In genomic region chr7:2981103-2981480, GRCh38 we compare ENCODE assay signal across 19 cellular contexts.
A peak's percentile ranks its signal among the peaks of the same experiment; 100 is the strongest.
DNase-seq lines count a peak whose midpoint lies in the region; ATAC-seq and TF ChIP-seq lines count a peak whose summit lies in the region.
"Had no signal": no experiment of that assay in that cellular context is flagged by ENCODE, and none has a peak within 500 bp of the region (broad histone marks: within the 10 kb centered on the region; RNA-seq: fewer than 3 reads in every experiment).

No MANE protein-coding gene starts in this region.

- peaks cover 75% of the 10 kb centered on the region for H3K79me2 ChIP-seq in DOHH2 (ENCODE audit: control insufficient read depth, low read length)

- no peak overlapping the region for H3K27ac Mint-ChIP-seq in activated T-helper 17 cell treated with anti-CD3 and anti-CD28 coated beads, Interleukin-2, amount 50 U/mL, for 72 hours
- peak overlapping the region; percentile 29 to 100 (median 94) for H3K27ac Mint-ChIP-seq in naive B cell

- peak overlapping the region; percentile 60 for H3K4me3 Mint-ChIP-seq in activated T-helper 17 cell treated with anti-CD3 and anti-CD28 coated beads, Interleukin-2, amount 50 U/mL, for 72 hours
- peak overlapping the region; percentile 84 to 97 (median 94) for H3K4me3 Mint-ChIP-seq in naive B cell

- peaks cover 31 to 54% (median 47%) of the 10 kb centered on the region in 10 experiments for H3K4me1 ChIP-seq in BLaER1 treated with 17β-estradiol and CSF1 and Interleukin-3, amounts not matched to agents 10 nM and 100 nM
- H3K4me1 ChIP-seq in DOHH2 (ENCODE audit: control insufficient read depth, low read length) = peaks cover 57% of the 10 kb centered on the region
- H3K4me1 ChIP-seq: SJCRH30 had no signal

- DNase-seq in naive B cell = no peak
- no peak for DNase-seq in T-helper 9 cell
- no peak for DNase-seq in left cardiac atrium
- DNase-seq: activated effector memory CD4-positive, alpha-beta T cell treated with anti-CD3 and anti-CD28 coated beads, Interleukin-2, amount 50 U/mL, for 16 hours; COR-L47; effector memory CD4-positive, alpha-beta T cell; KG1; NCI-H187 treated with DMSO at 0.1 percent for 48 hours; NCI-H226; SJCRH30; stimulated activated CD4-positive, alpha-beta T cell treated with anti-CD3 and anti-CD28 coated beads, Interleukin-2, amount 100 ng/mL, for 48 hours had no signal

- H3K36me3 ChIP-seq in BLaER1 treated with 17β-estradiol and CSF1 and Interleukin-3, amounts not matched to agents 10 nM and 100 nM = peaks cover 0 to 11% (median 4%) of the 10 kb centered on the region in 11 experiments; a peak in 5 of 22 replicates
- H3K36me3 ChIP-seq in DOHH2 (ENCODE audit: control insufficient read depth, low read length) = peaks cover 31% of the 10 kb centered on the region
- H3K36me3 ChIP-seq: SJCRH30, upper lobe of right lung had no signal

- peaks cover 0 to 19% (median 0%) of the 10 kb centered on the region in 11 experiments; a peak in 4 of 22 replicates for H4K20me1 ChIP-seq in BLaER1 treated with 17β-estradiol and CSF1 and Interleukin-3, amounts not matched to agents 10 nM and 100 nM
- peaks cover 27% of the 10 kb centered on the region for H4K20me1 ChIP-seq in DOHH2 (ENCODE audit: control insufficient read depth, insufficient read depth, low read depth, low read length)

- peaks cover 64% of the 10 kb centered on the region for H3K36me3 Mint-ChIP-seq in activated T-helper 17 cell treated with anti-CD3 and anti-CD28 coated beads, Interleukin-2, amount 50 U/mL, for 72 hours (ENCODE audit: low read depth)
- H3K36me3 Mint-ChIP-seq in naive B cell = no peaks in the 10 kb centered on the region

- H3K9ac ChIP-seq in BLaER1 treated with 17β-estradiol and CSF1 and Interleukin-3, amounts not matched to agents 10 nM and 100 nM = no peak overlapping the region; a peak in 1 of 22 replicates

- H3K27ac ChIP-seq in BLaER1 treated with 17β-estradiol and CSF1 and Interleukin-3, amounts not matched to agents 10 nM and 100 nM = no peak overlapping the region
- no peak overlapping the region for H3K27ac ChIP-seq in DOHH2 (ENCODE audit: low read depth, low read length)
- H3K27ac ChIP-seq: SJCRH30, upper lobe of right lung had no signal

- H3K4me3 ChIP-seq in BLaER1 treated with 17β-estradiol and CSF1 and Interleukin-3, amounts not matched to agents 10 nM and 100 nM = peak overlapping the region in 1 of 10 experiments; percentile 32; a peak in 2 of 20 replicates
- H3K4me3 ChIP-seq in DOHH2 (ENCODE audit: low read length) = peak overlapping the region; percentile 60
- H3K4me3 ChIP-seq: SJCRH30, skin epidermis, upper lobe of right lung had no signal

- intact Hi-C loops in left cardiac atrium (cut with DNase I) = no loop called here

- 0 out of 2 replicates have a peak, but pooled peaks cover 5% of the 10 kb centered on the region for H3F3A ChIP-seq in DOHH2 (ENCODE audit: control insufficient read depth, insufficient read depth)

- no peaks in the 10 kb centered on the region for H3K9me3 Mint-ChIP-seq in activated T-helper 17 cell treated with anti-CD3 and anti-CD28 coated beads, Interleukin-2, amount 50 U/mL, for 72 hours
- H3K9me3 Mint-ChIP-seq in naive B cell = no peaks in the 10 kb centered on the region

- peaks cover 5 to 15% (median 10%) of the 10 kb centered on the region in 11 experiments; a peak in 19 of 22 replicates for H3K9me3 ChIP-seq in BLaER1 treated with 17β-estradiol and CSF1 and Interleukin-3, amounts not matched to agents 10 nM and 100 nM (replicated peaks in 1 of 11)
- no peaks in the 10 kb centered on the region for H3K9me3 ChIP-seq in DOHH2 (ENCODE audit: control insufficient read depth, insufficient read depth, low read length)
- H3K9me3 ChIP-seq: SJCRH30, upper lobe of right lung had no signal

- no peak for TF ChIP-seq CTCF in DOHH2 (IDR thresholded peaks at IDR 0.05; ENCODE audit: low read depth, low read length, poor library complexity, severe bottlenecking)

- H3K27me3 ChIP-seq in BLaER1 treated with 17β-estradiol and CSF1 and Interleukin-3, amounts not matched to agents 10 nM and 100 nM = peaks cover 0 to 32% (median 10%) of the 10 kb centered on the region in 11 experiments; a peak in 14 of 22 replicates
- no peaks in the 10 kb centered on the region for H3K27me3 ChIP-seq in DOHH2 (ENCODE audit: control insufficient read depth, low read length)
- H3K27me3 ChIP-seq: upper lobe of right lung had no signal

- peak overlapping the region; percentile 81 to 93 (median 90) for H3K4me2 ChIP-seq in BLaER1 treated with 17β-estradiol and CSF1 and Interleukin-3, amounts not matched to agents 10 nM and 100 nM
- H3K4me2 ChIP-seq in DOHH2 (ENCODE audit: low read length) = peak overlapping the region; percentile 70

- no peaks in the 10 kb centered on the region for H3K9me2 ChIP-seq in DOHH2 (replicated peaks; ENCODE audit: control insufficient read depth, low read length)

- no peak for ATAC-seq in activated T-helper 17 cell treated with anti-CD3 and anti-CD28 coated beads, Interleukin-2, amount 50 U/mL, for 72 hours (replicated peaks)
- ATAC-seq in naive B cell (ENCODE audit: low read depth in 2 of 2) (no peak), HG03095 (IDR thresholded peaks at IDR 0.05; ENCODE audit: unreplicated experiment) (no peak), left cardiac atrium (no peak), SK-N-SH treated with all-trans-retinoic acid at 6 μM for 48 hours (no peak)
- ATAC-seq: HCT116 had no signal

- no peaks in the 10 kb centered on the region for H3K27me3 Mint-ChIP-seq in activated T-helper 17 cell treated with anti-CD3 and anti-CD28 coated beads, Interleukin-2, amount 50 U/mL, for 72 hours
- H3K27me3 Mint-ChIP-seq in naive B cell = no peaks in the 10 kb centered on the region

- H3K4me1 Mint-ChIP-seq in activated T-helper 17 cell treated with anti-CD3 and anti-CD28 coated beads, Interleukin-2, amount 50 U/mL, for 72 hours = peaks cover 33% of the 10 kb centered on the region
- H3K4me1 Mint-ChIP-seq in naive B cell = peaks cover 68 to 93% (median 88%) of the 10 kb centered on the region in 3 donors

TF ChIP-seq in SK-N-SH treated with all-trans-retinoic acid at 6 μM for 48 hours, 23 proteins besides CTCF, POLR2A, EP300 and RAD21 (continues in another document):
- TF ChIP-seq ESRRG (CRISPR knock-in tag; IDR thresholded peaks at IDR 0.05) (no peak), GLIS3 (CRISPR knock-in tag; IDR thresholded peaks at IDR 0.05) (no peak), POU6F1 (CRISPR knock-in tag; IDR thresholded peaks at IDR 0.05; ENCODE audit: borderline replicate concordance, low read depth) (no peak), CSRNP3 (CRISPR knock-in tag; IDR thresholded peaks at IDR 0.05) (no peak), PATZ1 (CRISPR knock-in tag; IDR thresholded peaks at IDR 0.05; ENCODE audit: borderline replicate concordance) (no peak), ZFP30 (CRISPR knock-in tag; IDR thresholded peaks at IDR 0.05) (no peak), SNAI2 (CRISPR knock-in tag; IDR thresholded peaks at IDR 0.05) (no peak), ZNF8 (CRISPR knock-in tag; IDR thresholded peaks at IDR 0.05) (no peak)
